10 cellular contexts compared by ENCODE assay signal in genomic region chr1:229578168-229579100, GRCh38. TPM values are rescaled to one million over a fixed set of nuclear protein-coding genes. Genes with fewer than 3 reads are reported as not detected.
A peak's percentile ranks its signal among the peaks of the same experiment; 100 is the strongest.
DNase-seq lines count a peak whose midpoint lies in the region; ATAC-seq and TF ChIP-seq lines count a peak whose summit lies in the region.
"Had no signal": no experiment of that assay in that cellular context is flagged by ENCODE, and none has a peak within 500 bp of the region (broad histone marks: within the 10 kb centered on the region; RNA-seq: fewer than 3 reads in every experiment).

No MANE protein-coding gene starts in this region.

- WGBS in mesenchymal stem cell = 92% methylated on average over 10 of the region's 14 CpGs

- H3K4me2 ChIP-seq in BLaER1 (peak overlapping the region; percentile 48), OCI-LY3 (ENCODE audit: low read length) (peak overlapping the region; percentile 93), mesenchymal stem cell (ENCODE audit: low read length, poor library complexity, severe bottlenecking) (no peak overlapping the region)

- H4K91ac ChIP-seq in mesenchymal stem cell (ENCODE audit: low read length) = no peak overlapping the region

- no peak overlapping the region for H3K4ac ChIP-seq in mesenchymal stem cell (ENCODE audit: low read depth in 1 of 2, low read length in 2 of 2)

- H3K9ac ChIP-seq in BLaER1 (no peak overlapping the region), OCI-LY3 (ENCODE audit: low read length) (peak overlapping the region; percentile 59), mesenchymal stem cell (ENCODE audit: low read length) (peak overlapping the region; percentile 61)

- H3K79me1 ChIP-seq in mesenchymal stem cell (replicated peaks; ENCODE audit: low read length, poor library complexity, severe bottlenecking) = no peaks in the 10 kb centered on the region

- H3K27ac ChIP-seq in BLaER1 (no peak overlapping the region), OCI-LY3 (ENCODE audit: low read length) (peak overlapping the region; percentile 59), mesenchymal stem cell (ENCODE audit: low read length, poor library complexity, severe bottlenecking) (no peak overlapping the region)

- H2BK5ac ChIP-seq in mesenchymal stem cell (ENCODE audit: low read depth, low read length, poor library complexity, severe bottlenecking) = no peak overlapping the region

- H2BK15ac ChIP-seq in mesenchymal stem cell (ENCODE audit: low read depth, poor library complexity, severe bottlenecking) = no peak overlapping the region

- no peak overlapping the region for H2BK12ac ChIP-seq in mesenchymal stem cell (ENCODE audit: low read length in 2 of 2)

- no peak overlapping the region for H2BK120ac ChIP-seq in mesenchymal stem cell (ENCODE audit: low read depth, low read length)

- no peaks in the 10 kb centered on the region for H3K36me3 ChIP-seq in BLaER1
- no peaks in the 10 kb centered on the region for H3K36me3 ChIP-seq in OCI-LY3 (replicated peaks; ENCODE audit: low read depth, low read length)
- no peaks in the 10 kb centered on the region for H3K36me3 ChIP-seq in mesenchymal stem cell (ENCODE audit: control insufficient read depth in 1 of 2, insufficient read depth in 2 of 2, low read depth in 1 of 2, low read length in 2 of 2)
- H3K36me3 ChIP-seq: HAP-1 had no signal

- H3K23ac ChIP-seq in mesenchymal stem cell (ENCODE audit: low read length in 2 of 2) = no peak overlapping the region

- DNase-seq in mesenchymal stem cell (no peak), HuH-7 (ENCODE audit: low spot score) (no peak), NCI-H2227 (lab: John Stamatoyannopoulos, UW; ENCODE audit: unreplicated experiment) (no peak)
- no peak for DNase-seq in central memory CD4-positive, alpha-beta T cell
- DNase-seq: trophoblast cell had no signal

- H3K18ac ChIP-seq in mesenchymal stem cell (ENCODE audit: low read depth in 1 of 2, low read length in 2 of 2) = no peak overlapping the region

- no peak overlapping the region for H4K8ac ChIP-seq in mesenchymal stem cell (ENCODE audit: low read length)

- peak; percentile 50 for TF ChIP-seq CTCF in OCI-LY3 (IDR thresholded peaks at IDR 0.05; ENCODE audit: low read depth, low read length)

- H3K4me1 ChIP-seq in BLaER1 = peaks cover 25% of the 10 kb centered on the region
- peaks cover 14% of the 10 kb centered on the region for H3K4me1 ChIP-seq in OCI-LY3 (ENCODE audit: low read length)
- no peaks in the 10 kb centered on the region for H3K4me1 ChIP-seq in mesenchymal stem cell (ENCODE audit: control insufficient read depth, insufficient read depth, low read depth, low read length)

- no peak overlapping the region for H3K4me3 ChIP-seq in BLaER1
- peak overlapping the region; percentile 77 for H3K4me3 ChIP-seq in OCI-LY3 (ENCODE audit: low read length)
- peak overlapping the region in 1 of 2 experiments; percentile 50 for H3K4me3 ChIP-seq in mesenchymal stem cell (ENCODE audit: insufficient read depth in 1 of 2, low read depth in 1 of 2, low read length in 2 of 2)
- H3K4me3 ChIP-seq: HAP-1 had no signal

- H4K20me1 ChIP-seq in BLaER1 = no peaks in the 10 kb centered on the region
- no peaks in the 10 kb centered on the region for H4K20me1 ChIP-seq in OCI-LY3 (ENCODE audit: insufficient read depth, low read length)

- no peak overlapping the region for H3K14ac ChIP-seq in mesenchymal stem cell (ENCODE audit: low read length in 2 of 2)

- H3K27me3 ChIP-seq in BLaER1 = no peaks in the 10 kb centered on the region
- H3K27me3 ChIP-seq in OCI-LY3 (ENCODE audit: low read depth, low read length) = no peaks in the 10 kb centered on the region
- no peaks in the 10 kb centered on the region for H3K27me3 ChIP-seq in mesenchymal stem cell (ENCODE audit: control insufficient read depth in 1 of 2, insufficient read depth in 1 of 2, low read length in 2 of 2)

- ATAC-seq in GM21723 (IDR thresholded peaks at IDR 0.05; ENCODE audit: unreplicated experiment) (peak; percentile 40), GM19452 (IDR thresholded peaks at IDR 0.05; ENCODE audit: unreplicated experiment) (no peak)

- H2AK5ac ChIP-seq in mesenchymal stem cell (ENCODE audit: low read length, severe bottlenecking) = no peak overlapping the region

- H2AFZ ChIP-seq in OCI-LY3 (ENCODE audit: low read depth, low read length) (peak overlapping the region; percentile 93), mesenchymal stem cell (ENCODE audit: low read depth, low read length) (no peak overlapping the region)

- no peaks in the 10 kb centered on the region for H3K79me2 ChIP-seq in OCI-LY3 (ENCODE audit: low read length)

- no peaks in the 10 kb centered on the region for H3K9me3 ChIP-seq in BLaER1
- H3K9me3 ChIP-seq in OCI-LY3 (ENCODE audit: insufficient read depth, low read length) = no peaks in the 10 kb centered on the region
- H3K9me3 ChIP-seq in mesenchymal stem cell (ENCODE audit: control insufficient read depth, low read length) = no peaks in the 10 kb centered on the region
- H3K9me3 ChIP-seq: HAP-1 had no signal

RNA-seq across cellular contexts. Expression of gene ABCB10, which starts 19.9 kb away (rescaled TPM):
- 8.3 TPM for polyA plus RNA-seq in mesenchymal stem cell (2013, experiment 1 of 2)
- 9.0 TPM for polyA plus RNA-seq in mesenchymal stem cell (2013, experiment 2 of 2)

RNA-seq across cellular contexts. Expression of gene TAF5L, which starts 47.5 kb away (rescaled TPM):
- polyA plus RNA-seq in mesenchymal stem cell (2013, experiment 1 of 2) = 16.7 TPM
- 17.5 TPM for polyA plus RNA-seq in mesenchymal stem cell (2013, experiment 2 of 2)

RNA-seq across cellular contexts. Expression of gene URB2, which starts 47.6 kb away (rescaled TPM):
- polyA plus RNA-seq in mesenchymal stem cell (2013, experiment 1 of 2) = 2.5 TPM
- polyA plus RNA-seq in mesenchymal stem cell (2013, experiment 2 of 2) = 2.6 TPM
